25 cellular contexts compared by ENCODE assay signal in the genomic region with DNA sequence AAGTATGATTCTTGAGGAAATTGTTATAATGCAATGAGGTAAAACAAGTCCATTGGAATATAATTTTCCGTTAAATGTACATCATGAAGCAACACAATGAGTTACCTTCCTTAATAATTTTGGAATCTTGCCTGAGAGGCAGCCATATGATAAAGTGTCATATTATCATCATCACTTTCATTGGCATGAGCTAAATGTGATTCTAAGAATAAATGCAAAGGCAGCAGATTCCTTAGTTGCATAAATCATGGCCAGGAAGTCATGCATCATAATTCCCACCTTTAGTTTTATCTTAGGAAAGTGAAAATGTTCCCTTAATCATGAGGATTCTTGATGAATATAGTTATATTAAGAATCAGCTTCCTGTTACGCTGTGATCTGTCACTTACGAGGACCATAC. TPM values are rescaled to one million over a fixed set of nuclear protein-coding genes. Genes with fewer than 3 reads are reported as not detected.
A peak's percentile ranks its signal among the peaks of the same experiment; 100 is the strongest.
DNase-seq lines count a peak whose midpoint lies in the region; ATAC-seq, FAIRE-seq and TF ChIP-seq lines count a peak whose summit lies in the region.
"Had no signal": no experiment of that assay in that cellular context is flagged by ENCODE, and none has a peak within 500 bp of the region (broad histone marks: within the 10 kb centered on the region; RNA-seq: fewer than 3 reads in every experiment).

No MANE protein-coding gene starts in this region.

- H3K27me3 ChIP-seq in IMR-90 (ENCODE audit: control insufficient read depth, insufficient read depth, low read length) (peaks cover 3% of the 10 kb centered on the region), bronchial epithelial cell (ENCODE audit: control insufficient read depth, insufficient read depth, low read length) (no peaks in the 10 kb centered on the region), keratinocyte (ENCODE audit: control insufficient read depth, extremely low read depth, insufficient read depth, low read length) (no peaks in the 10 kb centered on the region)
- H3K27me3 ChIP-seq: BE2C; BLaER1 treated with 17β-estradiol and CSF1 and Interleukin-3, amounts not matched to agents 10 nM and 100 nM had no signal

- TF ChIP-seq RAD21 in A549 (conservative IDR thresholded peaks at IDR 0.05 in 1 of 2, IDR thresholded peaks at IDR 0.05 in 1 of 2): no peak
- TF ChIP-seq RAD21 in IMR-90 (IDR thresholded peaks at IDR 0.05; ENCODE audit: low read length): no peak

- ATAC-seq in A549 (no peak), IMR-90 (ENCODE audit: low read depth) (no peak), HG02840 (IDR thresholded peaks at IDR 0.05; ENCODE audit: low FRiP score, unreplicated experiment) (no peak)
- ATAC-seq: GM12878 had no signal

- H2BK120ac ChIP-seq in IMR-90 (ENCODE audit: low read depth, low read length): no peak overlapping the region

- peaks cover 17% of the 10 kb centered on the region for H3K4me1 Mint-ChIP-seq in MCF 10A (ENCODE audit: insufficient read depth, unreplicated experiment)
- H3K4me1 Mint-ChIP-seq: CD14-positive monocyte; CD8-positive, alpha-beta memory T cell had no signal

- BruUV-seq in IMR-90 (replicated peaks; lab: Mats Ljungman, UMichigan) (no TSS peak), MCF 10A (replicated peaks; lab: Mats Ljungman, UMichigan) (no TSS peak)

- H3K18ac ChIP-seq in IMR-90 (ENCODE audit: low read depth, low read length): no peak overlapping the region

- no peak overlapping the region for H2BK20ac ChIP-seq in IMR-90 (ENCODE audit: low read depth, low read length)

- H3K36me3 Mint-ChIP-seq in MCF 10A (ENCODE audit: insufficient read depth, unreplicated experiment): no peaks in the 10 kb centered on the region
- H3K36me3 Mint-ChIP-seq: CD14-positive monocyte; CD8-positive, alpha-beta memory T cell had no signal

- H3K9me3 ChIP-seq in A549 (no peaks in the 10 kb centered on the region; the same call in 2 of the 3 replicates), IMR-90 (ENCODE audit: control insufficient read depth, insufficient read depth, low read length) (no peaks in the 10 kb centered on the region), keratinocyte (ENCODE audit: control insufficient read depth, low read depth, low read length) (no peaks in the 10 kb centered on the region)
- H3K9me3 ChIP-seq: BE2C had no signal

- TF ChIP-seq CTCF in A549 (IDR thresholded peaks at IDR 0.05) (no peak), IMR-90 (conservative IDR thresholded peaks at IDR 0.05; ENCODE audit: low read depth, low read length) (no peak), bronchial epithelial cell (IDR thresholded peaks at IDR 0.05; ENCODE audit: insufficient read depth, low read length, severe bottlenecking) (no peak), keratinocyte (optimal IDR thresholded peaks at IDR 0.05 in 1 of 3, IDR thresholded peaks at IDR 0.05 in 1 of 3, conservative IDR thresholded peaks at IDR 0.05 in 1 of 3; ENCODE audit: extremely low read depth in 1 of 3, insufficient read depth in 2 of 3, low read length in 3 of 3) (no peak), MCF 10A (IDR thresholded peaks at IDR 0.05; ENCODE audit: unreplicated experiment) (no peak)

- H3K4me2 ChIP-seq in A549 (no peak overlapping the region), IMR-90 (ENCODE audit: low read depth, low read length) (no peak overlapping the region), keratinocyte (ENCODE audit: control insufficient read depth, extremely low read depth, insufficient read depth, low read depth, low read length) (peak overlapping the region; percentile 28)

- in situ Hi-C loops in IMR-90 (cut with MboI; ENCODE audit: low sequenced_read_pairs): loop anchor here (10.0 kb wide), 1 partner anchor 243 kb away; no protein-coding TSS in a partner anchor

- H3K9ac ChIP-seq in IMR-90 (ENCODE audit: low read depth, low read length) (no peak overlapping the region), keratinocyte (ENCODE audit: control insufficient read depth, extremely low read depth, insufficient read depth, low read length) (no peak overlapping the region)
- H3K9ac ChIP-seq: BLaER1 treated with 17β-estradiol and CSF1 and Interleukin-3, amounts not matched to agents 10 nM and 100 nM; GM23248 had no signal

- no peak overlapping the region for H4K5ac ChIP-seq in IMR-90 (ENCODE audit: low read depth, low read length)

- no peak overlapping the region for H3K27ac Mint-ChIP-seq in MCF 10A (ENCODE audit: low read depth, unreplicated experiment)
- H3K27ac Mint-ChIP-seq: CD14-positive monocyte; CD4-positive, alpha-beta T cell; CD8-positive, alpha-beta memory T cell had no signal

- FAIRE-seq in A549 (lab: Jason Lieb, UNC) (no peak), bronchial epithelial cell (lab: Jason Lieb, UNC) (no peak), keratinocyte (lab: Jason Lieb, UNC) (no peak)
- FAIRE-seq: D721Med, GM12878, GM19239, H1 had no signal

- no peak overlapping the region for H2BK5ac ChIP-seq in IMR-90 (ENCODE audit: low read depth, low read length, poor library complexity, severe bottlenecking)

- no peaks in the 10 kb centered on the region for H3K36me3 ChIP-seq in IMR-90 (ENCODE audit: control insufficient read depth, insufficient read depth, low read length)
- H3K36me3 ChIP-seq in bronchial epithelial cell (ENCODE audit: control insufficient read depth, insufficient read depth, low read length): no peaks in the 10 kb centered on the region
- no peaks in the 10 kb centered on the region for H3K36me3 ChIP-seq in keratinocyte (ENCODE audit: control insufficient read depth in 2 of 2, extremely low read depth in 1 of 2, insufficient read depth in 2 of 2, low read length in 2 of 2)
- H3K36me3 ChIP-seq: BE2C; BLaER1 treated with 17β-estradiol and CSF1 and Interleukin-3, amounts not matched to agents 10 nM and 100 nM had no signal

- H2BK15ac ChIP-seq in IMR-90 (ENCODE audit: low read depth, low read length): no peak overlapping the region

- no peak overlapping the region for H3K56ac ChIP-seq in IMR-90 (ENCODE audit: extremely low read depth, insufficient read depth, low read length)

- no peak overlapping the region for H2AK5ac ChIP-seq in IMR-90 (ENCODE audit: low read depth, low read length)

- H3K4me1 ChIP-seq in A549 (no peaks in the 10 kb centered on the region), IMR-90 (ENCODE audit: control insufficient read depth, insufficient read depth, low read length) (no peaks in the 10 kb centered on the region), keratinocyte (ENCODE audit: control insufficient read depth, extremely low read depth, insufficient read depth, low read length) (peaks cover 14% of the 10 kb centered on the region)
- H3K4me1 ChIP-seq: BE2C had no signal

- intact Hi-C loops in IMR-90 (cut with micrococcal nuclease) (loop anchor here (5.0 kb wide), 1 partner anchor 245 kb away; no protein-coding TSS in a partner anchor), MCF 10A (cut with micrococcal nuclease) (no loop called here)

- CTCF ChIA-PET in A549 (lab: Yijun Ruan, JAX) (interaction anchor here (1.0 to 1.4 kb wide), 2 partner anchors 114 to 128 kb away, joined by 3 to 4 read pairs; no protein-coding TSS in a partner anchor), IMR-90 (lab: Yijun Ruan, JAX) (interaction anchor here (0.7 kb wide), 1 partner anchor 251 kb away, joined by 3 read pairs; no protein-coding TSS in a partner anchor), MCF 10A (lab: Yijun Ruan, JAX) (interaction anchor here (0.6 to 4.8 kb wide), 8 partner anchors 61 to 224 kb away, joined by 3 to 77 read pairs (median 4); no protein-coding TSS in a partner anchor)

- DNase-seq in A549 (ENCODE audit: low read depth in 1 of 2, low spot score in 1 of 2) (no peak), IMR-90 (no peak), bronchial epithelial cell (ENCODE audit: low read depth) (peak; percentile 73), keratinocyte (ENCODE audit: low read depth, low spot score) (no peak), MCF 10A (ENCODE audit: unreplicated experiment) (no peak), NCI-H1417 (lab: John Stamatoyannopoulos, UW) (no peak)
- DNase-seq: 8988T; AML-193; BE2C; CD4-positive, alpha-beta T cell; CD8-positive, alpha-beta memory T cell; DMS 273 treated with DMSO at 0.1 percent for 48 hours; DMS79; EL; GDM1; GM23248; H7; HCEC 1CT had no signal

- H4K20me1 ChIP-seq in IMR-90 (ENCODE audit: insufficient read depth, low read length) (no peaks in the 10 kb centered on the region), keratinocyte (ENCODE audit: control insufficient read depth, extremely low read depth, insufficient read depth, low read length) (no peaks in the 10 kb centered on the region)
- H4K20me1 ChIP-seq: BLaER1 treated with 17β-estradiol and CSF1 and Interleukin-3, amounts not matched to agents 10 nM and 100 nM had no signal

- no peak overlapping the region for H3K4me3 Mint-ChIP-seq in MCF 10A (ENCODE audit: unreplicated experiment)
- H3K4me3 Mint-ChIP-seq: CD14-positive monocyte; CD4-positive, alpha-beta T cell; CD8-positive, alpha-beta memory T cell had no signal

- TF ChIP-seq POLR2A in A549 (IDR thresholded peaks at IDR 0.05; ENCODE audit: low read length) (no peak), IMR-90 (IDR thresholded peaks at IDR 0.05; ENCODE audit: low read depth, low read length) (no peak)

- H3K23ac ChIP-seq in IMR-90 (ENCODE audit: low read depth, low read length): no peak overlapping the region

- H3K27ac ChIP-seq in A549: no peak overlapping the region
- H3K27ac ChIP-seq in IMR-90 (ENCODE audit: insufficient read depth, low read length): no peak overlapping the region
- H3K27ac ChIP-seq in keratinocyte (ENCODE audit: control insufficient read depth, insufficient read depth, low read length): no peak overlapping the region
- H3K27ac ChIP-seq: BLaER1 treated with 17β-estradiol and CSF1 and Interleukin-3, amounts not matched to agents 10 nM and 100 nM; GM23248 had no signal

- H2AK9ac ChIP-seq in IMR-90 (replicated peaks; ENCODE audit: low read depth, low read length, poor library complexity): no peak overlapping the region

- WGBS in A549 (ENCODE audit: missing lambda C conversion rate): 69% methylated on average over 3 of the region's 3 CpGs
- WGBS in IMR-90 (ENCODE audit: extremely low coverage in 2 of 2, insufficient read length in 1 of 2), 2 experiments: no CpG with 5 or more reads among the region's 3 CpGs

- H3K4ac ChIP-seq in IMR-90 (ENCODE audit: low read depth, low read length): no peak overlapping the region

- H4K91ac ChIP-seq in IMR-90 (ENCODE audit: insufficient read depth, low read depth, low read length): no peak overlapping the region

- no peak overlapping the region for H3K14ac ChIP-seq in IMR-90 (replicated peaks; ENCODE audit: low read depth, low read length)

- H2AFZ ChIP-seq in IMR-90 (replicated peaks; ENCODE audit: low read length, poor library complexity): no peak overlapping the region
- H2AFZ ChIP-seq in keratinocyte (ENCODE audit: control insufficient read depth, low read length): peak overlapping the region; percentile 2
- H2AFZ ChIP-seq: GM23248 had no signal

- H3K79me1 ChIP-seq in IMR-90 (ENCODE audit: low read depth in 1 of 2, low read length in 2 of 2): no peaks in the 10 kb centered on the region

- H4K8ac ChIP-seq in IMR-90 (ENCODE audit: low read depth in 2 of 2, low read length in 2 of 2): no peak overlapping the region

- POLR2A ChIA-PET in A549 (lab: Yijun Ruan, JAX): no interaction called here
- POLR2A ChIA-PET in IMR-90 (lab: Charles Lee; ENCODE audit: unreplicated experiment): no interaction called here
- POLR2A ChIA-PET in MCF 10A (lab: Yijun Ruan, JAX): interaction anchor here (0.6 to 1.3 kb wide), 4 partner anchors 37 to 134 kb away, joined by 3 to 5 read pairs (median 4); no protein-coding TSS in a partner anchor

- no peak for TF ChIP-seq EP300 in A549 (IDR thresholded peaks at IDR 0.05)

- H3K79me2 ChIP-seq in keratinocyte (ENCODE audit: control insufficient read depth, insufficient read depth, low read length): no peaks in the 10 kb centered on the region

- H3K9me3 Mint-ChIP-seq in MCF 10A (ENCODE audit: unreplicated experiment): peaks cover 9% of the 10 kb centered on the region

- no peaks in the 10 kb centered on the region for H3K27me3 Mint-ChIP-seq in MCF 10A (ENCODE audit: insufficient read depth, unreplicated experiment)

- H3K4me3 ChIP-seq in A549 (no peak overlapping the region), IMR-90 (ENCODE audit: insufficient read depth, low read depth, low read length) (no peak overlapping the region), bronchial epithelial cell (ENCODE audit: low read depth, low read length) (no peak overlapping the region), keratinocyte (ENCODE audit: control insufficient read depth in 2 of 3, extremely low read depth in 1 of 3, insufficient read depth in 2 of 3, low read depth in 1 of 3, low read length in 3 of 3) (no peak overlapping the region)
- H3K4me3 ChIP-seq: BLaER1 treated with 17β-estradiol and CSF1 and Interleukin-3, amounts not matched to agents 10 nM and 100 nM; GM12878; GM23248 had no signal

- dilution Hi-C loops in IMR-90 (cut with HindIII; ENCODE audit: low sequenced_read_pairs, unreplicated experiment): no loop called here
- dilution Hi-C loops in keratinocyte (cut with MboI; ENCODE audit: extremely low pct_ligation_motif_present, low sequenced_read_pairs): no loop called here

- H3K9me1 ChIP-seq in IMR-90 (ENCODE audit: insufficient read depth, low read length) (no peaks in the 10 kb centered on the region), keratinocyte (ENCODE audit: control insufficient read depth, extremely low read depth, insufficient read depth, low read length) (no peaks in the 10 kb centered on the region)

RNA-seq across cellular contexts. Expression of gene MMP1, which starts 14.2 kb away (rescaled TPM):
- 0.12 and 0.42 TPM in 2 replicates for polyA plus RNA-seq in A549 (2011; rRNA removed)
- not detected in 2 replicates for polyA plus RNA-seq in A549 (2012; cell fraction: cytosol; rRNA removed)
- not detected in 2 replicates for polyA plus RNA-seq in A549 (2012; cell fraction: nucleus; rRNA removed)
- polyA plus RNA-seq in A549 (2017; fragmentation: RNase III; extraction: RNeasy Plus Mini Kit Qiagen cat#74134 plus additional on column Dnase treatment): 0.06 TPM in 1 of 3 replicates, not detected in the others
- 0.17 TPM in 1 of 2 replicates, not detected in the other for polyA minus RNA-seq in A549 (2011; rRNA and poly(A)+ RNA removed)
- total RNA-seq in IMR-90 (2012; rRNA removed): 245 and 246 TPM in 2 replicates
- polyA plus RNA-seq in IMR-90 (2012; rRNA removed): 155 and 166 TPM in 2 replicates
- polyA plus RNA-seq in IMR-90 (2012; cell fraction: cytosol; rRNA removed): 30.1 and 60.9 TPM in 2 replicates
- 9.4 and 51.9 TPM in 2 replicates for polyA plus RNA-seq in IMR-90 (2012; cell fraction: nucleus; rRNA removed; ENCODE audit: low replicate concordance)
- total RNA-seq in bronchial epithelial cell: 68.1 and 168 TPM in 2 replicates
- polyA plus RNA-seq in keratinocyte: 81.5 to 158 TPM (median 107 TPM) in 3 replicates
- polyA plus RNA-seq in keratinocyte (2011; ENCODE audit: low read depth): 8.7 TPM
- polyA plus RNA-seq in keratinocyte (2011; cell fraction: cytosol; rRNA removed): 24.4 and 29.6 TPM in 2 replicates
- polyA plus RNA-seq in keratinocyte (2011; cell fraction: nucleus; rRNA removed): 121 and 131 TPM in 2 replicates
- polyA plus RNA-seq in keratinocyte (2012; ENCODE audit: low replicate concordance): 14.7 and 75.0 TPM in 2 replicates
- polyA minus RNA-seq in keratinocyte: 29.2 to 105 TPM (median 63.0 TPM) in 3 replicates
- polyA minus RNA-seq in keratinocyte (2011; cell fraction: cytosol; rRNA and poly(A)+ RNA removed): 20.9 TPM
- polyA minus RNA-seq in keratinocyte (2011; cell fraction: nucleus; rRNA and poly(A)+ RNA removed): 46.0 and 86.9 TPM in 2 replicates
- total RNA-seq in MCF 10A (2022): 0.25 and 0.35 TPM in 2 replicates
- total RNA-seq: CD4-positive, alpha-beta T cell; CD8-positive, alpha-beta memory T cell; GM12878; H1 had no signal
- polyA plus RNA-seq: CD14-positive monocyte; CD8-positive, alpha-beta memory T cell; GM12878; H1 had no signal

RNA-seq across cellular contexts. Expression of gene MMP3, which starts 31.2 kb away (rescaled TPM):
- polyA plus RNA-seq in A549 (2011; rRNA removed) (0.04 TPM in 1 of 2 replicates, not detected in the other), A549 (2017; fragmentation: RNase III; extraction: RNeasy Plus Mini Kit Qiagen cat#74134 plus additional on column Dnase treatment) (not detected in 3 replicates), IMR-90 (2012; rRNA removed) (0.29 and 0.39 TPM in 2 replicates), keratinocyte (2.4 to 35.1 TPM (median 8.3 TPM) in 3 replicates)
- polyA plus RNA-seq in A549 (2012; cell fraction: cytosol; rRNA removed): not detected in 2 replicates
- not detected in 2 replicates for polyA plus RNA-seq in A549 (2012; cell fraction: nucleus; rRNA removed)
- not detected in 2 replicates for polyA minus RNA-seq in A549 (2011; rRNA and poly(A)+ RNA removed)
- total RNA-seq in IMR-90 (2012; rRNA removed) (under 0.01 and 0.28 TPM in 2 replicates), bronchial epithelial cell (0.13 and 0.26 TPM in 2 replicates), MCF 10A (2022) (0.19 TPM in 1 of 2 replicates, not detected in the other)
- polyA plus RNA-seq in IMR-90 (2012; cell fraction: cytosol; rRNA removed): 0.03 and 0.09 TPM in 2 replicates
- 0.04 and 0.09 TPM in 2 replicates for polyA plus RNA-seq in IMR-90 (2012; cell fraction: nucleus; rRNA removed; ENCODE audit: low replicate concordance)
- polyA plus RNA-seq in keratinocyte (2011; ENCODE audit: low read depth): 5.3 TPM
- polyA plus RNA-seq in keratinocyte (2011; cell fraction: cytosol; rRNA removed): 2.4 and 2.7 TPM in 2 replicates
- 18.0 and 21.0 TPM in 2 replicates for polyA plus RNA-seq in keratinocyte (2011; cell fraction: nucleus; rRNA removed)
- 1.5 and 3.1 TPM in 2 replicates for polyA plus RNA-seq in keratinocyte (2012; ENCODE audit: low replicate concordance)
- 3.3 to 14.3 TPM in 2 of 3 replicates, not detected in the other for polyA minus RNA-seq in keratinocyte
- polyA minus RNA-seq in keratinocyte (2011; cell fraction: cytosol; rRNA and poly(A)+ RNA removed): not detected
- polyA minus RNA-seq in keratinocyte (2011; cell fraction: nucleus; rRNA and poly(A)+ RNA removed): 4.3 and 12.1 TPM in 2 replicates
- total RNA-seq: CD4-positive, alpha-beta T cell; CD8-positive, alpha-beta memory T cell; GM12878; H1; H7 had no signal
- polyA plus RNA-seq: CD14-positive monocyte; CD8-positive, alpha-beta memory T cell; H1 had no signal

RNA-seq across cellular contexts. Expression of gene MMP10, which starts 31.8 kb away (rescaled TPM):
- polyA plus RNA-seq in A549 (2011; rRNA removed) (1.5 and 2.0 TPM in 2 replicates), A549 (2017; fragmentation: RNase III; extraction: RNeasy Plus Mini Kit Qiagen cat#74134 plus additional on column Dnase treatment) (0.13 to 0.17 TPM (median 0.13 TPM) in 3 replicates), IMR-90 (2012; rRNA removed) (not detected in 2 replicates), keratinocyte (19.1 to 45.7 TPM (median 44.4 TPM) in 3 replicates)
- 0.03 and 0.04 TPM in 2 replicates for polyA plus RNA-seq in A549 (2012; cell fraction: cytosol; rRNA removed)
- 0.05 TPM in 2 replicates for polyA plus RNA-seq in A549 (2012; cell fraction: nucleus; rRNA removed)
- polyA minus RNA-seq in A549 (2011; rRNA and poly(A)+ RNA removed): 0.44 and 0.95 TPM in 2 replicates
- total RNA-seq in IMR-90 (2012; rRNA removed) (not detected in 2 replicates), bronchial epithelial cell (4.2 and 4.9 TPM in 2 replicates), MCF 10A (2022) (0.29 and 0.75 TPM in 2 replicates)
- not detected in 2 replicates for polyA plus RNA-seq in IMR-90 (2012; cell fraction: cytosol; rRNA removed)
- not detected in 2 replicates for polyA plus RNA-seq in IMR-90 (2012; cell fraction: nucleus; rRNA removed; ENCODE audit: low replicate concordance)
- polyA plus RNA-seq in keratinocyte (2011; ENCODE audit: low read depth): 1.5 TPM
- polyA plus RNA-seq in keratinocyte (2011; cell fraction: cytosol; rRNA removed): 8.7 and 15.4 TPM in 2 replicates
- 69.5 and 76.6 TPM in 2 replicates for polyA plus RNA-seq in keratinocyte (2011; cell fraction: nucleus; rRNA removed)
- 1.5 and 25.6 TPM in 2 replicates for polyA plus RNA-seq in keratinocyte (2012; ENCODE audit: low replicate concordance)
- 5.1 to 16.0 TPM (median 6.3 TPM) in 3 replicates for polyA minus RNA-seq in keratinocyte
- polyA minus RNA-seq in keratinocyte (2011; cell fraction: cytosol; rRNA and poly(A)+ RNA removed): 10.0 TPM
- 17.3 and 51.0 TPM in 2 replicates for polyA minus RNA-seq in keratinocyte (2011; cell fraction: nucleus; rRNA and poly(A)+ RNA removed)
- total RNA-seq: CD4-positive, alpha-beta T cell; CD8-positive, alpha-beta memory T cell; GM12878; H7 had no signal
- polyA plus RNA-seq: CD14-positive monocyte; CD8-positive, alpha-beta memory T cell; GM12878 had no signal

Comparison
In these comparisons a context has a peak if more than half of its experiments do, and no peak if none do; other contexts are left out.
1. RNA of gene MMP1, which starts 14.2 kb away (total RNA-seq): 245 to 246 TPM in IMR-90 and 68.1 to 168 TPM in bronchial epithelial cell; 0.25 to 0.35 TPM in MCF 10A; every median in the first group is over 10 times any median in the second.